ENCODE assay signal across 1 cellular context in the genomic region with DNA sequence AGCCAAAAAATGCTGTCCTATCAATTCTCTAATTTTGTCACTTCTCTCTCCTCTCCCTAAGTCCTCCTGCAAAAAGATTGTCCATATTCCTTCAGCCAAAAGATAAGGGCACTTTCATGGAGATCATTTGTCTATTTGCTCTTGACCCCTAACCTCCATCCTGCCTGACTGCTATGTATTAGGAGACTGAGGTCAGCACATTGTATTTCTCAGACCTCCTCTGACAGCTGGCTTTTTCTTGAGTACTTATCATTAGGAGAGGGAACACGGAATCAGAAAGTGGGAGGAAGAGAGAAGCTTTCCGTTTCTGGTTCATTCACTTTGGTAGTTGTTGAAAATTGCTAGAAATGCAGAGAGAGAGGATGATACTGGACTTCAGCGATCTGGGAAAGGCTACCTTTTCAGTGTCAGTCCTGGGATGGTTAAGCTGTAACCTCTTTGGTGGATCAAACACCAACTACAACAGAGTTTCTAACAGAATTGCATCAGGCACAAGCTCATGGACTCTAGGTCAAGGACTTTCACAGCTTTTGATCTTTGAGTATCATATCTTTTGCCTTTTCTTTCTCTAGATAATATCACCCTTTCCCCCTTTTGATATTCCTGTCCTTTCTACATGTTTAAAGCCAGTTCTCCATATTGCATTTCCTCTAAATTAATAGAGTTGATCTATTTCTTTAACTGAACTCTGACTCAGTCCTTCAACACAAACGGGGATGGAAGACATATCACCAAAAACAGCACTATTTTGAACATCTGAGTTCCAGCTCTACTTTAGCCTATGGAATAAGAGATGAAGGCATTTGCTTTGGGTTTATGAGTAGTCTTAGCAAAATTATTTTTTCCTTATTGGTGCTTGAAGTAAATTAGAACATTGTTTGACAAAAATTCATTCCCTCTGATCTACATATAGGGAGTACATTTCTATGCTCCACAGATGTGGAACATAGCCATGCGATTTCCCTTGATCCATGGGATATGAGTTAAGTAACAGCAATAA.
TF ChIP-seq lines count a peak whose summit lies in the region.

No MANE protein-coding gene starts in this region.

TF ChIP-seq in HepG2, 621 proteins besides CTCF, POLR2A, EP300 and RAD21 (continued from another document and continues in another):
- TF ChIP-seq, protein P1, sequence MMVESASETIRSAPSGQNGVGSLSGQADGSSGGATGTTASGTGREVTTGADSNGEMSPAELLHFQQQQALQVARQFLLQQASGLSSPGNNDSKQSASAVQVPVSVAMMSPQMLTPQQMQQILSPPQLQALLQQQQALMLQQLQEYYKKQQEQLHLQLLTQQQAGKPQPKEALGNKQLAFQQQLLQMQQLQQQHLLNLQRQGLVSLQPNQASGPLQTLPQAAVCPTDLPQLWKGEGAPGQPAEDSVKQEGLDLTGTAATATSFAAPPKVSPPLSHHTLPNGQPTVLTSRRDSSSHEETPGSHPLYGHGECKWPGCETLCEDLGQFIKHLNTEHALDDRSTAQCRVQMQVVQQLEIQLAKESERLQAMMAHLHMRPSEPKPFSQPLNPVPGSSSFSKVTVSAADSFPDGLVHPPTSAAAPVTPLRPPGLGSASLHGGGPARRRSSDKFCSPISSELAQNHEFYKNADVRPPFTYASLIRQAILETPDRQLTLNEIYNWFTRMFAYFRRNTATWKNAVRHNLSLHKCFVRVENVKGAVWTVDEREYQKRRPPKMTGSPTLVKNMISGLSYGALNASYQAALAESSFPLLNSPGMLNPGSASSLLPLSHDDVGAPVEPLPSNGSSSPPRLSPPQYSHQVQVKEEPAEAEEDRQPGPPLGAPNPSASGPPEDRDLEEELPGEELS (CRISPR knock-in tag; IDR thresholded peaks at IDR 0.05) = peak; percentile 45; the same call in 1 of the 2 replicates
- TF ChIP-seq ZNF558 (CRISPR knock-in tag; IDR thresholded peaks at IDR 0.05; ENCODE audit: borderline replicate concordance) = no peak
- TF ChIP-seq, protein P2, sequence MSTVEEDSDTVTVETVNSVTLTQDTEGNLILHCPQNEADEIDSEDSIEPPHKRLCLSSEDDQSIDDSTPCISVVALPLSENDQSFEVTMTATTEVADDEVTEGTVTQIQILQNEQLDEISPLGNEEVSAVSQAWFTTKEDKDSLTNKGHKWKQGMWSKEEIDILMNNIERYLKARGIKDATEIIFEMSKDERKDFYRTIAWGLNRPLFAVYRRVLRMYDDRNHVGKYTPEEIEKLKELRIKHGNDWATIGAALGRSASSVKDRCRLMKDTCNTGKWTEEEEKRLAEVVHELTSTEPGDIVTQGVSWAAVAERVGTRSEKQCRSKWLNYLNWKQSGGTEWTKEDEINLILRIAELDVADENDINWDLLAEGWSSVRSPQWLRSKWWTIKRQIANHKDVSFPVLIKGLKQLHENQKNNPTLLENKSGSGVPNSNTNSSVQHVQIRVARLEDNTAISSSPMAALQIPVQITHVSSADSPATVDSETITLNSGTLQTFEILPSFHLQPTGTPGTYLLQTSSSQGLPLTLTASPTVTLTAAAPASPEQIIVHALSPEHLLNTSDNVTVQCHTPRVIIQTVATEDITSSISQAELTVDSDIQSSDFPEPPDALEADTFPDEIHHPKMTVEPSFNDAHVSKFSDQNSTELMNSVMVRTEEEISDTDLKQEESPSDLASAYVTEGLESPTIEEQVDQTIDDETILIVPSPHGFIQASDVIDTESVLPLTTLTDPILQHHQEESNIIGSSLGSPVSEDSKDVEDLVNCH (CRISPR knock-in tag; IDR thresholded peaks at IDR 0.05) = no peak
- TF ChIP-seq ZSCAN22 (CRISPR knock-in tag; IDR thresholded peaks at IDR 0.05) = no peak
- TF ChIP-seq MED1 (CRISPR knock-in tag; IDR thresholded peaks at IDR 0.05) = peak; percentile 70
- TF ChIP-seq KLF16 (CRISPR knock-in tag; IDR thresholded peaks at IDR 0.05) = peak in 1 of 2 experiments; percentile 65; a peak in 1 of 4 replicates
- no peak for TF ChIP-seq PRPF4 (IDR thresholded peaks at IDR 0.05; ENCODE audit: low read depth, low read length, poor library complexity, severe bottlenecking)
- TF ChIP-seq XBP1 (CRISPR knock-in tag; IDR thresholded peaks at IDR 0.05) = no peak
- no peak for TF ChIP-seq ZNF652 (CRISPR knock-in tag; IDR thresholded peaks at IDR 0.05; ENCODE audit: borderline replicate concordance, low read depth)
- no peak for TF ChIP-seq ZNF484 (CRISPR knock-in tag; IDR thresholded peaks at IDR 0.05; ENCODE audit: borderline replicate concordance, low read depth)
- TF ChIP-seq TCF7 (IDR thresholded peaks at IDR 0.05; ENCODE audit: low read depth) = peak; percentile 92
- peak; percentile 69; the same call in 1 of the 2 replicates for TF ChIP-seq KDM1A (CRISPR knock-in tag; IDR thresholded peaks at IDR 0.05)
- peak; percentile 79; the same call in 1 of the 2 replicates for TF ChIP-seq MIER3 (CRISPR knock-in tag; IDR thresholded peaks at IDR 0.05; ENCODE audit: borderline replicate concordance)
- TF ChIP-seq, protein P3, sequence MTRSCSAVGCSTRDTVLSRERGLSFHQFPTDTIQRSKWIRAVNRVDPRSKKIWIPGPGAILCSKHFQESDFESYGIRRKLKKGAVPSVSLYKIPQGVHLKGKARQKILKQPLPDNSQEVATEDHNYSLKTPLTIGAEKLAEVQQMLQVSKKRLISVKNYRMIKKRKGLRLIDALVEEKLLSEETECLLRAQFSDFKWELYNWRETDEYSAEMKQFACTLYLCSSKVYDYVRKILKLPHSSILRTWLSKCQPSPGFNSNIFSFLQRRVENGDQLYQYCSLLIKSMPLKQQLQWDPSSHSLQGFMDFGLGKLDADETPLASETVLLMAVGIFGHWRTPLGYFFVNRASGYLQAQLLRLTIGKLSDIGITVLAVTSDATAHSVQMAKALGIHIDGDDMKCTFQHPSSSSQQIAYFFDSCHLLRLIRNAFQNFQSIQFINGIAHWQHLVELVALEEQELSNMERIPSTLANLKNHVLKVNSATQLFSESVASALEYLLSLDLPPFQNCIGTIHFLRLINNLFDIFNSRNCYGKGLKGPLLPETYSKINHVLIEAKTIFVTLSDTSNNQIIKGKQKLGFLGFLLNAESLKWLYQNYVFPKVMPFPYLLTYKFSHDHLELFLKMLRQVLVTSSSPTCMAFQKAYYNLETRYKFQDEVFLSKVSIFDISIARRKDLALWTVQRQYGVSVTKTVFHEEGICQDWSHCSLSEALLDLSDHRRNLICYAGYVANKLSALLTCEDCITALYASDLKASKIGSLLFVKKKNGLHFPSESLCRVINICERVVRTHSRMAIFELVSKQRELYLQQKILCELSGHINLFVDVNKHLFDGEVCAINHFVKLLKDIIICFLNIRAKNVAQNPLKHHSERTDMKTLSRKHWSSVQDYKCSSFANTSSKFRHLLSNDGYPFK (CRISPR knock-in tag; IDR thresholded peaks at IDR 0.05; ENCODE audit: borderline replicate concordance) = no peak
- no peak for TF ChIP-seq GPN1 (CRISPR knock-in tag; IDR thresholded peaks at IDR 0.05; ENCODE audit: borderline replicate concordance)
- no peak for TF ChIP-seq ZNF451 (CRISPR knock-in tag; IDR thresholded peaks at IDR 0.05)
- peak; percentile 67; the same call in 1 of the 2 replicates for TF ChIP-seq ZNF772 (CRISPR knock-in tag; IDR thresholded peaks at IDR 0.05)
- peak; percentile 81 to 86 for TF ChIP-seq NR2F1 (CRISPR knock-in tag; IDR thresholded peaks at IDR 0.05)
- TF ChIP-seq ZSCAN21 (CRISPR knock-in tag; IDR thresholded peaks at IDR 0.05; ENCODE audit: borderline replicate concordance) = 0 out of 2 replicates have a peak, but pooled peaks have one; percentile 37
- TF ChIP-seq ZFP62 (CRISPR knock-in tag; IDR thresholded peaks at IDR 0.05) = no peak
- no peak for TF ChIP-seq ZNF589 (CRISPR knock-in tag; conservative IDR thresholded peaks at IDR 0.05)
- TF ChIP-seq ZNF598 (CRISPR knock-in tag; IDR thresholded peaks at IDR 0.05; ENCODE audit: borderline replicate concordance) = no peak
- no peak for TF ChIP-seq LCORL (IDR thresholded peaks at IDR 0.05)
- peak; percentile 76; the same call in 1 of the 2 replicates for TF ChIP-seq LCORL (CRISPR knock-in tag; IDR thresholded peaks at IDR 0.05)
- 0 out of 2 replicates have a peak, but pooled peaks have one; percentile 44 for TF ChIP-seq SSRP1 (CRISPR knock-in tag; IDR thresholded peaks at IDR 0.05)
- TF ChIP-seq ZNF296 (CRISPR knock-in tag; conservative IDR thresholded peaks at IDR 0.05) = no peak
- no peak for TF ChIP-seq CAMTA2 (CRISPR knock-in tag; IDR thresholded peaks at IDR 0.05; ENCODE audit: borderline replicate concordance)
- TF ChIP-seq SOX13 (IDR thresholded peaks at IDR 0.05) = 0 out of 2 replicates have a peak, but pooled peaks have one; percentile 22
- TF ChIP-seq SOX13 (CRISPR knock-in tag; conservative IDR thresholded peaks at IDR 0.05 in 1 of 2, IDR thresholded peaks at IDR 0.05 in 1 of 2) = peak in 1 of 2 experiments; percentile 93; a peak in 2 of 4 replicates
- TF ChIP-seq ZNF317 (CRISPR knock-in tag; IDR thresholded peaks at IDR 0.05) = no peak
- no peak; the same call in 1 of the 2 replicates for TF ChIP-seq ZNF749 (CRISPR knock-in tag; IDR thresholded peaks at IDR 0.05; ENCODE audit: borderline replicate concordance)
- TF ChIP-seq ELF3 (CRISPR knock-in tag; IDR thresholded peaks at IDR 0.05) = peak; percentile 45; the same call in 1 of the 2 replicates
- TF ChIP-seq POGZ (CRISPR knock-in tag; IDR thresholded peaks at IDR 0.05) = peak; percentile 89
- peak; percentile 78; the same call in 1 of the 2 replicates for TF ChIP-seq SMYD3 (CRISPR knock-in tag; IDR thresholded peaks at IDR 0.05)
- TF ChIP-seq, protein P4, sequence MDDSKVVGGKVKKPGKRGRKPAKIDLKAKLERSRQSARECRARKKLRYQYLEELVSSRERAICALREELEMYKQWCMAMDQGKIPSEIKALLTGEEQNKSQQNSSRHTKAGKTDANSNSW (CRISPR knock-in tag; IDR thresholded peaks at IDR 0.05; ENCODE audit: borderline replicate concordance) = no peak
- TF ChIP-seq, protein P5, sequence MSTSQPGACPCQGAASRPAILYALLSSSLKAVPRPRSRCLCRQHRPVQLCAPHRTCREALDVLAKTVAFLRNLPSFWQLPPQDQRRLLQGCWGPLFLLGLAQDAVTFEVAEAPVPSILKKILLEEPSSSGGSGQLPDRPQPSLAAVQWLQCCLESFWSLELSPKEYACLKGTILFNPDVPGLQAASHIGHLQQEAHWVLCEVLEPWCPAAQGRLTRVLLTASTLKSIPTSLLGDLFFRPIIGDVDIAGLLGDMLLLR (CRISPR knock-in tag; IDR thresholded peaks at IDR 0.05) = no peak
- TF ChIP-seq NFE2 (CRISPR knock-in tag; IDR thresholded peaks at IDR 0.05) = no peak
- no peak for TF ChIP-seq SMARCC2 (IDR thresholded peaks at IDR 0.05)
- no peak for TF ChIP-seq ZNF629 (CRISPR knock-in tag; conservative IDR thresholded peaks at IDR 0.05)
- peak; percentile 29 for TF ChIP-seq TBL1XR1 (IDR thresholded peaks at IDR 0.05; ENCODE audit: borderline replicate concordance, low read length, partially characterized antibody)
- no peak for TF ChIP-seq HES4 (CRISPR knock-in tag; IDR thresholded peaks at IDR 0.05; ENCODE audit: borderline replicate concordance)
- TF ChIP-seq, protein P6, sequence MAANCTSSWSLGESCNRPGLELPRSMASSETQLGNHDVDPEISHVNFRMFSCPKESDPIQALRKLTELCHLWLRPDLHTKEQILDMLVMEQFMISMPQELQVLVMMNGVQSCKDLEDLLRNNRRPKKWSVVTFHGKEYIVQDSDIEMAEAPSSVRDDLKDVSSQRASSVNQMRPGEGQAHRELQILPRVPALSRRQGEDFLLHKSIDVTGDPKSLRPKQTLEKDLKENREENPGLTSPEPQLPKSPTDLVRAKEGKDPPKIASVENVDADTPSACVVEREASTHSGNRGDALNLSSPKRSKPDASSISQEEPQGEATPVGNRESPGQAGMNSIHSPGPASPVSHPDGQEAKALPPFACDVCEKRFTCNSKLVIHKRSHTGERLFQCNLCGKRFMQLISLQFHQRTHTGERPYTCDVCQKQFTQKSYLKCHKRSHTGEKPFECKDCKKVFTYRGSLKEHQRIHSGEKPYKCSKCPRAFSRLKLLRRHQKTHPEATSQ (CRISPR knock-in tag; IDR thresholded peaks at IDR 0.05; ENCODE audit: borderline replicate concordance) = peak; percentile 28; the same call in 1 of the 2 replicates
- TF ChIP-seq NFYB (CRISPR knock-in tag; IDR thresholded peaks at IDR 0.05) = no peak; the same call in 1 of the 2 replicates
- no peak for TF ChIP-seq POLR2AphosphoS5 (IDR thresholded peaks at IDR 0.05; ENCODE audit: low read depth, low read length)
- TF ChIP-seq ASH2L (IDR thresholded peaks at IDR 0.05; ENCODE audit: insufficient read length, low read depth, low read length) = peak; percentile 69
- TF ChIP-seq, protein P7, sequence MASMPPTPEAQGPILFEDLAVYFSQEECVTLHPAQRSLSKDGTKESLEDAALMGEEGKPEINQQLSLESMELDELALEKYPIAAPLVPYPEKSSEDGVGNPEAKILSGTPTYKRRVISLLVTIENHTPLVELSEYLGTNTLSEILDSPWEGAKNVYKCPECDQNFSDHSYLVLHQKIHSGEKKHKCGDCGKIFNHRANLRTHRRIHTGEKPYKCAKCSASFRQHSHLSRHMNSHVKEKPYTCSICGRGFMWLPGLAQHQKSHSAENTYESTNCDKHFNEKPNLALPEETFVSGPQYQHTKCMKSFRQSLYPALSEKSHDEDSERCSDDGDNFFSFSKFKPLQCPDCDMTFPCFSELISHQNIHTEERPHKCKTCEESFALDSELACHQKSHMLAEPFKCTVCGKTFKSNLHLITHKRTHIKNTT (CRISPR knock-in tag; IDR thresholded peaks at IDR 0.05) = no peak
- no peak for TF ChIP-seq HINFP (CRISPR knock-in tag; IDR thresholded peaks at IDR 0.05; ENCODE audit: low read depth)
- TF ChIP-seq KDM3A (CRISPR knock-in tag; IDR thresholded peaks at IDR 0.05; ENCODE audit: low read depth) = no peak; the same call in 1 of the 2 replicates
- TF ChIP-seq ZNF75D (CRISPR knock-in tag; IDR thresholded peaks at IDR 0.05; ENCODE audit: borderline replicate concordance) = no peak
- no peak for TF ChIP-seq MYNN (CRISPR knock-in tag; IDR thresholded peaks at IDR 0.05; ENCODE audit: low read depth)
- TF ChIP-seq ZMYM4 (CRISPR knock-in tag; IDR thresholded peaks at IDR 0.05) = peak; percentile 88
- TF ChIP-seq TARDBP (CRISPR knock-in tag; IDR thresholded peaks at IDR 0.05) = peak; percentile 62
- no peak for TF ChIP-seq NFE2L2 (IDR thresholded peaks at IDR 0.05; ENCODE audit: low read length)
- TF ChIP-seq TOE1 (CRISPR knock-in tag; IDR thresholded peaks at IDR 0.05) = no peak; the same call in 1 of the 2 replicates
- TF ChIP-seq POLR2AphosphoS2 (IDR thresholded peaks at IDR 0.05; ENCODE audit: low read depth, low read length) = no peak
- TF ChIP-seq CREM (IDR thresholded peaks at IDR 0.05) = peak; percentile 70; the same call in 1 of the 2 replicates
- no peak for TF ChIP-seq CREM (CRISPR knock-in tag; IDR thresholded peaks at IDR 0.05)
